ENCODE assay signal across 23 cellular contexts in genomic region chr7:75652788-75653187, GRCh38.
"Had no signal": no experiment of that assay in that cellular context is flagged by ENCODE, and none has a peak within 500 bp of the region (broad histone marks: within the 10 kb centered on the region; RNA-seq: fewer than 3 reads in every experiment).

No MANE protein-coding gene starts in this region.

- H3K27ac ChIP-seq: VCaP had no signal

- DNase-seq: activated CD4-positive, alpha-beta memory T cell treated with anti-CD3 and anti-CD28 coated beads, Interleukin-2, amount 10 ng/mL, durations not matched to agents 7 days and 5 days; activated CD4-positive, alpha-beta T cell treated with anti-CD3 and anti-CD28 coated beads for 36 hours; activated CD4-positive, alpha-beta T cell treated with anti-CD3 and anti-CD28 coated beads, Interleukin-2, amount 50 U/mL, for 1 hour; activated gamma-delta T cell; activated naive CD4-positive, alpha-beta T cell treated with anti-CD3 and anti-CD28 coated beads for 36 hours; activated T-cell treated with anti-CD3 and anti-CD28 coated beads for 4 hours; activated T-cell treated with anti-CD3 and anti-CD28 coated beads, Interleukin-2, amount 50 U/mL, for 48 hours; amygdala; cortex of kidney; Karpas-422; NCI-H1694 treated with DMSO at 0.1 percent for 48 hours; NCI-H2029 treated with DMSO at 0.1 percent for 48 hours; NCI-H446 treated with DMSO at 0.1 percent for 48 hours; NCI-H774; NK-92 treated with Interleukin-12 subunit alpha and Interleukin-12 subunit beta, amount 100 ng/mL, for 24 hours; SHP77 treated with DMSO at 0.1 percent for 48 hours; T-helper 17 cell; T1000 had no signal

- H3K36me3 Mint-ChIP-seq: activated naive CD8-positive, alpha-beta T cell had no signal

- H3K4me1 Mint-ChIP-seq: activated CD4-positive, alpha-beta memory T cell treated with anti-CD3 and anti-CD28 coated beads, Interleukin-2, amount 10 ng/mL, durations not matched to agents 7 days and 5 days; activated CD4-positive, alpha-beta T cell treated with anti-CD3 and anti-CD28 coated beads for 36 hours; activated T-helper 17 cell treated with anti-CD3 and anti-CD28 coated beads, Interleukin-2, amount 50 U/mL, for 72 hours; central memory CD8-positive, alpha-beta T cell had no signal

- H3K27ac Mint-ChIP-seq: activated CD4-positive, alpha-beta memory T cell treated with anti-CD3 and anti-CD28 coated beads, Interleukin-2, amount 10 ng/mL, durations not matched to agents 7 days and 5 days; activated CD4-positive, alpha-beta T cell treated with anti-CD3 and anti-CD28 coated beads for 36 hours; activated naive CD4-positive, alpha-beta T cell treated with anti-CD3 and anti-CD28 coated beads for 36 hours; activated naive CD8-positive, alpha-beta T cell; activated T-helper 17 cell treated with anti-CD3 and anti-CD28 coated beads, Interleukin-2, amount 50 U/mL, for 72 hours; T-helper 17 cell had no signal

- ATAC-seq: activated CD4-positive, alpha-beta T cell treated with anti-CD3 and anti-CD28 coated beads for 36 hours; activated T-helper 17 cell treated with anti-CD3 and anti-CD28 coated beads, Interleukin-2, amount 50 U/mL, for 72 hours; T-helper 17 cell had no signal

- H3K9me3 Mint-ChIP-seq: activated CD4-positive, alpha-beta memory T cell treated with anti-CD3 and anti-CD28 coated beads, Interleukin-2, amount 10 ng/mL, durations not matched to agents 7 days and 5 days; activated naive CD4-positive, alpha-beta T cell treated with anti-CD3 and anti-CD28 coated beads for 36 hours; activated T-helper 17 cell treated with anti-CD3 and anti-CD28 coated beads, Interleukin-2, amount 50 U/mL, for 72 hours; central memory CD8-positive, alpha-beta T cell had no signal

- H3K27me3 Mint-ChIP-seq: activated CD4-positive, alpha-beta memory T cell treated with anti-CD3 and anti-CD28 coated beads, Interleukin-2, amount 10 ng/mL, durations not matched to agents 7 days and 5 days; activated CD4-positive, alpha-beta T cell treated with anti-CD3 and anti-CD28 coated beads for 36 hours; activated naive CD8-positive, alpha-beta T cell; activated T-helper 17 cell treated with anti-CD3 and anti-CD28 coated beads, Interleukin-2, amount 50 U/mL, for 72 hours; brain; central memory CD8-positive, alpha-beta T cell; T-helper 17 cell had no signal

- H3K4me3 Mint-ChIP-seq: activated CD4-positive, alpha-beta memory T cell treated with anti-CD3 and anti-CD28 coated beads, Interleukin-2, amount 10 ng/mL, durations not matched to agents 7 days and 5 days; activated CD4-positive, alpha-beta T cell treated with anti-CD3 and anti-CD28 coated beads for 36 hours; activated naive CD4-positive, alpha-beta T cell treated with anti-CD3 and anti-CD28 coated beads for 36 hours; activated naive CD8-positive, alpha-beta T cell; activated T-helper 17 cell treated with anti-CD3 and anti-CD28 coated beads, Interleukin-2, amount 50 U/mL, for 72 hours; brain; central memory CD8-positive, alpha-beta T cell; T-helper 17 cell had no signal
